In the genomic region with DNA sequence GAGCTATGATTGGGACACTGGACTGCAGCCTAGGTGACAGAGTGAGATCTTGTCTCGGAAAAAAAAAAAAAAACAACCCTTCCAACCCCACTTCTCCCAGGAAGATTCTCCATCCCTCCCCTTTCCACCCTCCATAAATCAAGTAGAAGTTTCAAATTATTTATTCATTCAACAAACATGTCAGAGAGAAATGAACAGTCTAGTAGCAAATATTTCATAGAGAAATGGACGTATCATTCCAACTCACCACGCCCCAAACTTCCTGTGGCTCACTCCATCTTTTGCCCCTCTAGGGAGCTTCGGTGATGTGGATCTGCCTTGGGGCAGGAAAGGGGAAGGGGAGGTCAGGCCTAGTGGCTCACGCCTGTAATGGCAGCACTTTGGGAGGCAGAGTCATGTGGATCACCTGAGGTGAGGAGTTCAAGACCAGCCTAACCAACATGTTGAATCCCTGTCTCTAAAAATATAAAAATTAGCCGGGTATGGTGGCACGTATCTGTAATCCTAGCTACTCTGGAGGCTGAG, we compare ENCODE assay signal across 8 cellular contexts. TPM values are rescaled to one million over a fixed set of nuclear protein-coding genes. Genes with fewer than 3 reads are reported as not detected.
DNase-seq lines count a peak whose midpoint lies in the region; ATAC-seq and TF ChIP-seq lines count a peak whose summit lies in the region.

No MANE protein-coding gene starts in this region.

- peak overlapping the region; percentile 52 to 74 for H3K4me3 ChIP-seq in CD4-positive, alpha-beta memory T cell (ENCODE audit: low read length in 2 of 2)
- peak overlapping the region; percentile 74 to 80 for H3K4me3 ChIP-seq in duodenal mucosa (ENCODE audit: low read depth in 1 of 2, low read length in 2 of 2)
- peak overlapping the region; percentile 96 for H3K4me3 ChIP-seq in neural progenitor cell

- peak overlapping the region; percentile 83 to 93 (median 86) for H3K27ac Mint-ChIP-seq in CD4-positive, alpha-beta memory T cell
- H3K27ac Mint-ChIP-seq in neural progenitor cell: peak overlapping the region; percentile 54

- H3K9me3 Mint-ChIP-seq in CD4-positive, alpha-beta memory T cell: no peaks in the 10 kb centered on the region
- H3K9me3 Mint-ChIP-seq in neural progenitor cell: no peaks in the 10 kb centered on the region

- intact Hi-C loops in CD4-positive, alpha-beta memory T cell (cut with micrococcal nuclease): no loop called here

- ATAC-seq in GM18870 (IDR thresholded peaks at IDR 0.05; ENCODE audit: unreplicated experiment): no peak
- no peak for ATAC-seq in HG02973 (IDR thresholded peaks at IDR 0.05; ENCODE audit: unreplicated experiment)

- H4K20me1 ChIP-seq in neural progenitor cell (ENCODE audit: low read depth): peaks cover 26% of the 10 kb centered on the region

- peaks cover 4 to 29% of the 10 kb centered on the region in 2 donors for H3K36me3 Mint-ChIP-seq in CD4-positive, alpha-beta memory T cell
- peaks cover 3% of the 10 kb centered on the region for H3K36me3 Mint-ChIP-seq in neural progenitor cell

- peak overlapping the region; percentile 79 to 86 (median 84) for H3K4me3 Mint-ChIP-seq in CD4-positive, alpha-beta memory T cell
- peak overlapping the region; percentile 86 for H3K4me3 Mint-ChIP-seq in neural progenitor cell

- H3K4me1 ChIP-seq in CD4-positive, alpha-beta memory T cell (ENCODE audit: insufficient read depth, low read length): peaks cover 51% of the 10 kb centered on the region
- peaks cover 42 to 44% of the 10 kb centered on the region in 2 donors for H3K4me1 ChIP-seq in duodenal mucosa (ENCODE audit: control insufficient read depth in 1 of 2, insufficient read depth in 2 of 2, low read length in 2 of 2)
- no peaks in the 10 kb centered on the region for H3K4me1 ChIP-seq in neural progenitor cell

- H3F3A ChIP-seq in neural progenitor cell (ENCODE audit: low read depth): peaks cover 24% of the 10 kb centered on the region

- no peaks in the 10 kb centered on the region for H3K9me3 ChIP-seq in CD4-positive, alpha-beta memory T cell (ENCODE audit: control insufficient read depth in 1 of 2, low read length in 2 of 2)
- no peaks in the 10 kb centered on the region for H3K9me3 ChIP-seq in duodenal mucosa (ENCODE audit: control insufficient read depth in 1 of 2, low read length in 2 of 2)
- no peaks in the 10 kb centered on the region for H3K9me3 ChIP-seq in neural progenitor cell (ENCODE audit: low read depth)

- H3K4me2 ChIP-seq in neural progenitor cell: peak overlapping the region; percentile 96

- no peaks in the 10 kb centered on the region for H3K27me3 ChIP-seq in CD4-positive, alpha-beta memory T cell (ENCODE audit: insufficient read depth, low read length)
- H3K27me3 ChIP-seq in duodenal mucosa (ENCODE audit: control insufficient read depth in 1 of 2, insufficient read depth in 2 of 2, low read length in 2 of 2) (no peaks in the 10 kb centered on the region), neural progenitor cell (no peaks in the 10 kb centered on the region)

- H3K36me3 ChIP-seq in CD4-positive, alpha-beta memory T cell (ENCODE audit: insufficient read depth, low read length): peaks cover 15% of the 10 kb centered on the region
- H3K36me3 ChIP-seq in duodenal mucosa (ENCODE audit: control insufficient read depth in 1 of 2, insufficient read depth in 2 of 2, low read length in 2 of 2): peaks cover 5 to 22% of the 10 kb centered on the region in 2 donors
- no peaks in the 10 kb centered on the region for H3K36me3 ChIP-seq in neural progenitor cell

- CTCF ChIA-PET in CD4-positive, alpha-beta memory T cell (lab: Charles Lee; ENCODE audit: partially characterized antibody): interaction anchor here (0.7 to 2.3 kb wide), 4 partner anchors 11 to 59 kb away, joined by 3 to 8 read pairs (median 5); partner anchors contain the start of gene LAMTOR4

- no peaks in the 10 kb centered on the region for H3K79me2 ChIP-seq in neural progenitor cell (ENCODE audit: low read depth)

- peak overlapping the region; percentile 65 to 84 for H3K9ac ChIP-seq in duodenal mucosa (ENCODE audit: low read depth in 1 of 2, low read length in 2 of 2)
- no peak overlapping the region for H3K9ac ChIP-seq in neural progenitor cell

- DNase-seq in CD4-positive, alpha-beta memory T cell: no peak
- peak; percentile 43 for DNase-seq in NCI-H69 (lab: John Stamatoyannopoulos, UW)
- DNase-seq in neural progenitor cell (ENCODE audit: low spot score): no peak
- DNase-seq in COLO829 (ENCODE audit: low spot score): no peak
- DNase-seq in central memory CD4-positive, alpha-beta T cell: no peak

- no peaks in the 10 kb centered on the region for H3K27me3 Mint-ChIP-seq in CD4-positive, alpha-beta memory T cell
- peaks cover 16% of the 10 kb centered on the region for H3K27me3 Mint-ChIP-seq in neural progenitor cell (ENCODE audit: insufficient read depth, low read depth)

- H2AFZ ChIP-seq in neural progenitor cell (replicated peaks): no peak overlapping the region

- POLR2A ChIA-PET in CD4-positive, alpha-beta memory T cell (lab: Charles Lee; ENCODE audit: partially characterized antibody): interaction anchor here (1.0 to 6.4 kb wide), 8 partner anchors 9 to 62 kb away, joined by 3 to 73 read pairs (median 14); partner anchors contain the start of genes GAL3ST4, GPC2, LAMTOR4 and PVRIG

- peak overlapping the region; percentile 80 for H3K27ac ChIP-seq in CD4-positive, alpha-beta memory T cell (ENCODE audit: low read depth, low read length)
- H3K27ac ChIP-seq in duodenal mucosa (ENCODE audit: low read depth, low read length): no peak overlapping the region
- peak overlapping the region; percentile 40 for H3K27ac ChIP-seq in neural progenitor cell

- H3K4me1 Mint-ChIP-seq in CD4-positive, alpha-beta memory T cell: peaks cover 31 to 79% (median 46%) of the 10 kb centered on the region in 4 donors
- H3K4me1 Mint-ChIP-seq in neural progenitor cell: peaks cover 19% of the 10 kb centered on the region

- TF ChIP-seq CTCF in neural progenitor cell (IDR thresholded peaks at IDR 0.05): no peak

RNA-seq across cellular contexts. Expression of gene TRAPPC14, which starts 0.6 kb away (rescaled TPM):
- total RNA-seq in CD4-positive, alpha-beta memory T cell: 10 to 100 TPM; 68.7 to 73.0 TPM
- 1 to 10 TPM; 1.4 to 5.5 TPM for polyA plus RNA-seq in CD4-positive, alpha-beta memory T cell
- total RNA-seq in neural progenitor cell (ENCODE audit: low replicate concordance): 4.3 and 13.3 TPM in 2 replicates

RNA-seq across cellular contexts. Expression of gene GAL3ST4, which starts 9.3 kb away (rescaled TPM):
- total RNA-seq in CD4-positive, alpha-beta memory T cell: 1 to 10 TPM; 8.0 to 8.9 TPM
- polyA plus RNA-seq in CD4-positive, alpha-beta memory T cell: 1 to 10 TPM; 2.3 to 5.0 TPM
- total RNA-seq in neural progenitor cell (ENCODE audit: low replicate concordance): 0.90 and 2.5 TPM in 2 replicates

RNA-seq across cellular contexts. Expression of gene LAMTOR4, which starts 10.4 kb away (rescaled TPM):
- total RNA-seq in CD4-positive, alpha-beta memory T cell: 100 to 1,000 TPM; 178 to 189 TPM
- polyA plus RNA-seq in CD4-positive, alpha-beta memory T cell: 100 to 1,000 TPM; 423 to 501 TPM
- 70.5 and 123 TPM in 2 replicates for total RNA-seq in neural progenitor cell (ENCODE audit: low replicate concordance)

RNA-seq across cellular contexts. Expression of gene GPC2, which starts 18.0 kb away (rescaled TPM):
- 10 to 100 TPM; 11.8 to 12.5 TPM for total RNA-seq in CD4-positive, alpha-beta memory T cell
- polyA plus RNA-seq in CD4-positive, alpha-beta memory T cell: under 1 TPM in 1 of 2 donors, not detected in 1; 0.73 TPM
- total RNA-seq in neural progenitor cell (ENCODE audit: low replicate concordance): 17.0 and 61.0 TPM in 2 replicates

RNA-seq across cellular contexts. Expression of gene STAG3, which starts 18.6 kb away (rescaled TPM):
- total RNA-seq in CD4-positive, alpha-beta memory T cell: 1 to 10 TPM; 6.5 to 7.7 TPM
- 1 to 10 TPM; 1.6 to 3.7 TPM for polyA plus RNA-seq in CD4-positive, alpha-beta memory T cell
- 0.58 and 1.2 TPM in 2 replicates for total RNA-seq in neural progenitor cell (ENCODE audit: low replicate concordance)
